16 cellular contexts compared by ENCODE assay signal in the genomic region with DNA sequence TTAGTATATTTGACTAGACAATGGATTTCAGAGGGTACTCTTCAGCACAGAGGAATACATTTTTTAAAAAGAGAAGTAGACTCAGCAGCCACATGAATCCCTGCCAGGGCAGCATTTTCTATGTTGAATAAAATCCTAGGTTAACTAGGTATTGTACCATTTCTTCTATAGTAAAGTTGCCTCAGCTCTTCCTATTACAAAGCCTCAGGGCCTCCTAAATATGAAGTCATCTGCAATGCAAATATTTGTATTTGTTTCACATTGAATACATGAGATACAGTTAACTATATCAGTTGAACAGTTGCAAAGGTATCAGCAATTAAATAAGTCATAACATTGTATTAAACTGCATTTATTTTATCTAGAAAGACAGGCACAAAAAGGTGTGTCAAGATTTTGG.
"Had no signal": no experiment of that assay in that cellular context is flagged by ENCODE, and none has a peak within 500 bp of the region (broad histone marks: within the 10 kb centered on the region; RNA-seq: fewer than 3 reads in every experiment).

No MANE protein-coding gene starts in this region.

- ATAC-seq: mucosa of descending colon; naive thymus-derived CD8-positive, alpha-beta T cell; right cardiac atrium had no signal

- H3K4me3 ChIP-seq: colonic mucosa, hepatocyte, mucosa of descending colon had no signal

- FAIRE-seq: endothelial cell of umbilical vein, small intestine, urothelium cell line had no signal

- H3K27ac ChIP-seq: colonic mucosa, hepatocyte had no signal

- H3K4me1 ChIP-seq: colonic mucosa had no signal

- H3K27me3 ChIP-seq: colonic mucosa, hepatocyte had no signal

- H3K9me3 ChIP-seq: colonic mucosa had no signal

- H3K4me2 ChIP-seq: hepatocyte had no signal

- H3K36me3 ChIP-seq: colonic mucosa had no signal

- H3K79me2 ChIP-seq: hepatocyte had no signal

- DNase-seq: colonic mucosa; dermis blood vessel endothelial cell; erythroblast; foreskin melanocyte; head of caudate nucleus; kidney glomerular epithelial cell; mucosa of descending colon; naive thymus-derived CD8-positive, alpha-beta T cell; right cardiac atrium; small intestine; stimulated activated CD4-positive, alpha-beta T cell treated with anti-CD3 and anti-CD28 coated beads, Interleukin-12 subunit alpha, Interleukin-12 subunit beta, amount 100 ng/mL, for 4 hours; stimulated activated naive CD4-positive, alpha-beta T cell treated with Interleukin-2 at 50 U/mL for 16 hours; trophoblast cell had no signal

- H2AFZ ChIP-seq: hepatocyte had no signal
